10 cellular contexts compared by ENCODE assay signal in the genomic region with DNA sequence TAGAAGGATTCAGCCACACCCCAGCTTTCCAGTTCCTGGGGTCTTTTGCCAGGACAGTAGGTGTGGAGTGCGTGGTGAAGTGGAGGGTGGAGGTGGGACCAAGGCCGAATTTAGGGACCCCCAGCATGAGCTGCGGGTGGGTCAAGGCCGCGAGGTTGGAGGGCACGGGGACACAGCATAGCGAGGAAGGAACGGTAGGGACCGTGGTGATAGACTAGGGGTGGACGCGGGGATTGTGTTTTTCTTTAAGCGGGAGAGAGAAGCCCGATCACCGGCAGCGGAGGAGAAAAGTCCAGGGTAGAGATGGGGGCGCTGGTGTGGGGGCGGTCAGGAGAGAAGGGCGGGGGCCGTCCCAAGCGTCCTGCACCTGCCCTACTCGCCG. TPM values are rescaled to one million over a fixed set of nuclear protein-coding genes. Genes with fewer than 3 reads are reported as not detected.
DNase-seq lines count a peak whose midpoint lies in the region; ATAC-seq and TF ChIP-seq lines count a peak whose summit lies in the region.
"Had no signal": no experiment of that assay in that cellular context is flagged by ENCODE, and none has a peak within 500 bp of the region (broad histone marks: within the 10 kb centered on the region; RNA-seq: fewer than 3 reads in every experiment).

No MANE protein-coding gene starts in this region.

- 2 to 9% methylated on average over 12 to 22 of the region's 22 CpGs for WGBS in body of pancreas, 2 donors

- DNase-seq in activated CD4-positive, alpha-beta T cell treated with anti-CD3 and anti-CD28 coated beads for 36 hours: no peak
- no peak for DNase-seq in activated CD4-positive, alpha-beta T cell treated with anti-CD3 and anti-CD28 coated beads, Interleukin-2, amount 50 U/mL, for 4 hours
- no peak for DNase-seq in adipocyte (ENCODE audit: low read depth)
- no peak for DNase-seq in body of pancreas
- no peak for DNase-seq in NCI-H526 (lab: John Stamatoyannopoulos, UW)
- no peak for DNase-seq in superior temporal gyrus (ENCODE audit: extremely low spot score)
- DNase-seq: activated effector memory CD4-positive, alpha-beta T cell treated with anti-CD3 and anti-CD28 coated beads, Interleukin-2, amount 50 U/mL, for 16 hours had no signal

- H3K4me3 ChIP-seq in adipocyte (ENCODE audit: low read length) (peak overlapping the region; percentile 52), iPS-18a (ENCODE audit: low read length) (peak overlapping the region; percentile 60), body of pancreas (no peak overlapping the region)

- no peak for TF ChIP-seq POLR2A in body of pancreas (IDR thresholded peaks at IDR 0.05)

- H3K27ac ChIP-seq in iPS-18a (ENCODE audit: low read length) (no peak overlapping the region), body of pancreas (no peak overlapping the region)

- peaks cover 39% of the 10 kb centered on the region for H3K27me3 Mint-ChIP-seq in activated CD4-positive, alpha-beta T cell treated with anti-CD3 and anti-CD28 coated beads for 36 hours
- H3K27me3 Mint-ChIP-seq in stimulated activated memory B cell treated with anti-CD40 and anti-IgM and Interleukin-4, amounts not matched to agents 10 μg/mL and 1 μg/mL and 100 μg/mL, for 72 hours: peaks cover 82% of the 10 kb centered on the region

- no peak for TF ChIP-seq CTCF in body of pancreas (IDR thresholded peaks at IDR 0.05)

- no peaks in the 10 kb centered on the region for H3K36me3 Mint-ChIP-seq in activated CD4-positive, alpha-beta T cell treated with anti-CD3 and anti-CD28 coated beads for 36 hours (ENCODE audit: low read depth)
- no peaks in the 10 kb centered on the region for H3K36me3 Mint-ChIP-seq in stimulated activated memory B cell treated with anti-CD40 and anti-IgM and Interleukin-4, amounts not matched to agents 10 μg/mL and 1 μg/mL and 100 μg/mL, for 72 hours

- peak overlapping the region; percentile 40 for H3K4me3 Mint-ChIP-seq in activated CD4-positive, alpha-beta T cell treated with anti-CD3 and anti-CD28 coated beads for 36 hours
- peak overlapping the region; percentile 36 for H3K4me3 Mint-ChIP-seq in stimulated activated memory B cell treated with anti-CD40 and anti-IgM and Interleukin-4, amounts not matched to agents 10 μg/mL and 1 μg/mL and 100 μg/mL, for 72 hours

- H3K4me1 ChIP-seq in adipocyte (ENCODE audit: control insufficient read depth, insufficient read depth, low read length) (peaks cover 3% of the 10 kb centered on the region), iPS-18a (ENCODE audit: control insufficient read depth, low read depth, low read length) (no peaks in the 10 kb centered on the region), body of pancreas (peaks cover 12% of the 10 kb centered on the region)

- ATAC-seq in activated CD4-positive, alpha-beta T cell treated with anti-CD3 and anti-CD28 coated beads for 36 hours: no peak
- ATAC-seq in stimulated activated memory B cell treated with anti-CD40 and anti-IgM and Interleukin-4, amounts not matched to agents 10 μg/mL and 1 μg/mL and 100 μg/mL, for 72 hours: no peak
- no peak for ATAC-seq in body of pancreas

- CTCF ChIA-PET in activated CD4-positive, alpha-beta T cell treated with anti-CD3 and anti-CD28 coated beads for 36 hours (lab: Charles Lee): interaction anchor here (0.6 to 1.6 kb wide), 3 partner anchors 14 to 506 kb away, joined by 3 to 6 read pairs (median 5); a partner anchor contains a TSS

- intact Hi-C loops in activated CD4-positive, alpha-beta T cell treated with anti-CD3 and anti-CD28 coated beads for 36 hours (cut with DNase I, micrococcal nuclease): no loop called here
- intact Hi-C loops in body of pancreas (cut with DNase I): no loop called here

- H3K9me3 Mint-ChIP-seq in activated CD4-positive, alpha-beta T cell treated with anti-CD3 and anti-CD28 coated beads for 36 hours (ENCODE audit: low read depth): no peaks in the 10 kb centered on the region
- peaks cover 2% of the 10 kb centered on the region for H3K9me3 Mint-ChIP-seq in stimulated activated memory B cell treated with anti-CD40 and anti-IgM and Interleukin-4, amounts not matched to agents 10 μg/mL and 1 μg/mL and 100 μg/mL, for 72 hours

- H3K27ac Mint-ChIP-seq in activated CD4-positive, alpha-beta T cell treated with anti-CD3 and anti-CD28 coated beads for 36 hours: no peak overlapping the region
- no peak overlapping the region for H3K27ac Mint-ChIP-seq in stimulated activated memory B cell treated with anti-CD40 and anti-IgM and Interleukin-4, amounts not matched to agents 10 μg/mL and 1 μg/mL and 100 μg/mL, for 72 hours

- H3K9me3 ChIP-seq in adipocyte (ENCODE audit: control insufficient read depth, low read length) (peaks cover 16% of the 10 kb centered on the region), iPS-18a (ENCODE audit: control insufficient read depth, low read depth, low read length) (no peaks in the 10 kb centered on the region), body of pancreas (peaks cover 0 to 6% (median 0%) of the 10 kb centered on the region in 3 donors)

- H3K27me3 ChIP-seq in adipocyte (replicated peaks; ENCODE audit: control insufficient read depth, insufficient read depth, low read length) (peaks cover 46% of the 10 kb centered on the region), iPS-18a (ENCODE audit: control insufficient read depth, insufficient read depth, low read length) (peaks cover 49% of the 10 kb centered on the region), body of pancreas (peaks cover 0 to 30% of the 10 kb centered on the region in 2 donors)

- H3K4me1 Mint-ChIP-seq in activated CD4-positive, alpha-beta T cell treated with anti-CD3 and anti-CD28 coated beads for 36 hours: peaks cover 7% of the 10 kb centered on the region
- peaks cover 10% of the 10 kb centered on the region for H3K4me1 Mint-ChIP-seq in stimulated activated memory B cell treated with anti-CD40 and anti-IgM and Interleukin-4, amounts not matched to agents 10 μg/mL and 1 μg/mL and 100 μg/mL, for 72 hours

- H3K36me3 ChIP-seq in adipocyte (ENCODE audit: control insufficient read depth, insufficient read depth, low read length, severe bottlenecking): no peaks in the 10 kb centered on the region
- H3K36me3 ChIP-seq in iPS-18a (ENCODE audit: control insufficient read depth, low read depth, low read length): no peaks in the 10 kb centered on the region
- no peaks in the 10 kb centered on the region for H3K36me3 ChIP-seq in body of pancreas (replicated peaks in 1 of 2; ENCODE audit: insufficient read depth in 1 of 2, low read depth in 2 of 2)

- H3K9ac ChIP-seq in adipocyte (ENCODE audit: low read length): no peak overlapping the region
- no peak overlapping the region for H3K9ac ChIP-seq in iPS-18a (ENCODE audit: low read length)

- POLR2A ChIA-PET in activated CD4-positive, alpha-beta T cell treated with anti-CD3 and anti-CD28 coated beads for 36 hours (lab: Charles Lee): no interaction called here

RNA-seq across cellular contexts. Expression of a gene that starts 0.3 kb away (rescaled TPM):
- under 1 TPM in 1 of 2 experiments, not detected in 1; 0.02 TPM for total RNA-seq in activated CD4-positive, alpha-beta T cell treated with anti-CD3 and anti-CD28 coated beads for 36 hours
- not detected for total RNA-seq in body of pancreas
- total RNA-seq: LHCN-M2 had no signal

Comparison
In these comparisons a context has a peak if more than half of its experiments do, and no peak if none do; other contexts are left out.
1. H3K4me3 ChIP-seq: peak in adipocyte (single experiment) and iPS-18a (single experiment); none in body of pancreas (0 of 2).